1 cellular context compared by ENCODE assay signal in the genomic region with DNA sequence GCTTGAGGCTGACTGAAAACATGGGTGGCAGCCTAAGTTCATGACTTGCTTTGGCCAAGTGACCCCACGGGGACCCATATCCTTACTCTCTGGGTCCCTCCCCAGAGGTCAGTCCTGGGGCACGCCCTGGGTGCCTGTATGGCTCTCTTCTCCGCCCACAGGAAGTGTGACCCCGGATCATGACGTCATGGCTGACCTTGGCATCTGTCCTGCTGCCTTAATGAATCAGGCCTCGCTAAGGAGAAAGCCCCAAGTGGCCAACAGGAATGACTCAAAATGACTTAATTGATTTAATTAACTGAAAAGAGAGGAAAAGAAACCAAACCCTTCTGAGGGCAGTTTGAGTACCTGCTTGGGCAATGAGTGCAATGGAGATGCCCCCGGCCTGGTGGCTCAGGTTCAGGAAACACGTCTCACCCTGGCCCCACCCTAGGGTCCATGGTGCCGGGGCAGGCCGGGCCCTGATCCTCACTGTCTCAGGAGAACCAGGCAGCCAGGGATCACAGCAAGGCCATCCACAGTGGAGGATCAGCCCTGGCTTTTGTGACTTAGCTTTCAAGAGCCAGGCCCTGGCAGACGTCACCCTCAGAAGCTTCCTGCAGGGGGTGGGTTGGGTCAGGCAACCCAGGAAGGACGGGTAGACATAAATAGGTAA.
TF ChIP-seq lines count a peak whose summit lies in the region.

No MANE protein-coding gene starts in this region.

TF ChIP-seq in GM23338, 12 proteins besides CTCF, POLR2A, EP300 and RAD21 (continued from another document):
- no peak for TF ChIP-seq ZNF462 (CRISPR knock-in tag; IDR thresholded peaks at IDR 0.05)
- TF ChIP-seq, protein P1, sequence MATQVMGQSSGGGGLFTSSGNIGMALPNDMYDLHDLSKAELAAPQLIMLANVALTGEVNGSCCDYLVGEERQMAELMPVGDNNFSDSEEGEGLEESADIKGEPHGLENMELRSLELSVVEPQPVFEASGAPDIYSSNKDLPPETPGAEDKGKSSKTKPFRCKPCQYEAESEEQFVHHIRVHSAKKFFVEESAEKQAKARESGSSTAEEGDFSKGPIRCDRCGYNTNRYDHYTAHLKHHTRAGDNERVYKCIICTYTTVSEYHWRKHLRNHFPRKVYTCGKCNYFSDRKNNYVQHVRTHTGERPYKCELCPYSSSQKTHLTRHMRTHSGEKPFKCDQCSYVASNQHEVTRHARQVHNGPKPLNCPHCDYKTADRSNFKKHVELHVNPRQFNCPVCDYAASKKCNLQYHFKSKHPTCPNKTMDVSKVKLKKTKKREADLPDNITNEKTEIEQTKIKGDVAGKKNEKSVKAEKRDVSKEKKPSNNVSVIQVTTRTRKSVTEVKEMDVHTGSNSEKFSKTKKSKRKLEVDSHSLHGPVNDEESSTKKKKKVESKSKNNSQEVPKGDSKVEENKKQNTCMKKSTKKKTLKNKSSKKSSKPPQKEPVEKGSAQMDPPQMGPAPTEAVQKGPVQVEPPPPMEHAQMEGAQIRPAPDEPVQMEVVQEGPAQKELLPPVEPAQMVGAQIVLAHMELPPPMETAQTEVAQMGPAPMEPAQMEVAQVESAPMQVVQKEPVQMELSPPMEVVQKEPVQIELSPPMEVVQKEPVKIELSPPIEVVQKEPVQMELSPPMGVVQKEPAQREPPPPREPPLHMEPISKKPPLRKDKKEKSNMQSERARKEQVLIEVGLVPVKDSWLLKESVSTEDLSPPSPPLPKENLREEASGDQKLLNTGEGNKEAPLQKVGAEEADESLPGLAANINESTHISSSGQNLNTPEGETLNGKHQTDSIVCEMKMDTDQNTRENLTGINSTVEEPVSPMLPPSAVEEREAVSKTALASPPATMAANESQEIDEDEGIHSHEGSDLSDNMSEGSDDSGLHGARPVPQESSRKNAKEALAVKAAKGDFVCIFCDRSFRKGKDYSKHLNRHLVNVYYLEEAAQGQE (IDR thresholded peaks at IDR 0.05; ENCODE audit: unreplicated experiment) = no peak
